11 cellular contexts compared by ENCODE assay signal in genomic region chr3:112460519-112460918, GRCh38. TPM values are rescaled to one million over a fixed set of nuclear protein-coding genes. Genes with fewer than 3 reads are reported as not detected.
DNase-seq lines count a peak whose midpoint lies in the region; ATAC-seq, FAIRE-seq and TF ChIP-seq lines count a peak whose summit lies in the region.
"Had no signal": no experiment of that assay in that cellular context is flagged by ENCODE, and none has a peak within 500 bp of the region (broad histone marks: within the 10 kb centered on the region; RNA-seq: fewer than 3 reads in every experiment).

No MANE protein-coding gene starts in this region.

- intact Hi-C loops in activated CD4-positive, alpha-beta T cell treated with anti-CD3 and anti-CD28 coated beads, Interleukin-2, amount 10 ng/mL, durations not matched to agents 24 days and 14 days (cut with micrococcal nuclease), result loop anchor here (1.0 to 5.0 kb wide), 5 partner anchors 23 to 328 kb away; partner anchors contain the start of genes ATG3, GCSAM and SLC35A5
- intact Hi-C loops in pancreas (cut with DNase I), result no loop called here

- H3K4me3 ChIP-seq in pancreas (no peak overlapping the region), suprapubic skin (no peak overlapping the region)

- H3K36me3 Mint-ChIP-seq in activated CD4-positive, alpha-beta T cell treated with anti-CD3 and anti-CD28 coated beads, Interleukin-2, amount 10 ng/mL, durations not matched to agents 24 days and 14 days (ENCODE audit: low read depth), result peaks cover 32% of the 10 kb centered on the region

- H3K9me3 ChIP-seq in pancreas, result no peaks in the 10 kb centered on the region
- H3K9me3 ChIP-seq in suprapubic skin, result no peaks in the 10 kb centered on the region

- peak; percentile 57 for ATAC-seq in GM21723 (IDR thresholded peaks at IDR 0.05; ENCODE audit: unreplicated experiment)
- ATAC-seq in HG03469 (IDR thresholded peaks at IDR 0.05; ENCODE audit: unreplicated experiment), result peak; percentile 37
- ATAC-seq in pancreas, result no peak

- no peak overlapping the region for H3K27ac ChIP-seq in pancreas
- no peak overlapping the region for H3K27ac ChIP-seq in suprapubic skin

- DNase-seq in activated CD4-positive, alpha-beta T cell treated with anti-CD3 and anti-CD28 coated beads, Interleukin-2, amount 10 ng/mL, durations not matched to agents 24 days and 14 days, result no peak
- no peak for DNase-seq in activated CD4-positive, alpha-beta T cell treated with anti-CD3 and anti-CD28 coated beads, Interleukin-2, amount 50 U/mL, for 1 hour
- DNase-seq in renal cortical epithelial cell (ENCODE audit: low read depth), result peak; percentile 26
- DNase-seq in pancreas, result no peak
- no peak for DNase-seq in DMS153 (lab: John Stamatoyannopoulos, UW)
- no peak for DNase-seq in suprapubic skin (ENCODE audit: low spot score in 2 of 2)
- DNase-seq: ACHN, KBM-7, nephron progenitor cell had no signal

- no peaks in the 10 kb centered on the region for H3K27me3 Mint-ChIP-seq in activated CD4-positive, alpha-beta T cell treated with anti-CD3 and anti-CD28 coated beads, Interleukin-2, amount 10 ng/mL, durations not matched to agents 24 days and 14 days

- FAIRE-seq in pancreas (lab: Jason Lieb, UNC), result no peak

- no peaks in the 10 kb centered on the region for H3K27me3 ChIP-seq in pancreas
- H3K27me3 ChIP-seq in suprapubic skin, result no peaks in the 10 kb centered on the region

- H3K27ac Mint-ChIP-seq in activated CD4-positive, alpha-beta T cell treated with anti-CD3 and anti-CD28 coated beads, Interleukin-2, amount 10 ng/mL, durations not matched to agents 24 days and 14 days, result peak overlapping the region; percentile 87
- H3K27ac Mint-ChIP-seq: nephron progenitor cell had no signal

- H3K36me3 ChIP-seq in pancreas (no peaks in the 10 kb centered on the region), suprapubic skin (no peaks in the 10 kb centered on the region)

- TF ChIP-seq POLR2A in suprapubic skin (IDR thresholded peaks at IDR 0.05), result no peak

- TF ChIP-seq EP300 in suprapubic skin (IDR thresholded peaks at IDR 0.05), result no peak

- peaks cover 53% of the 10 kb centered on the region for H3K4me1 Mint-ChIP-seq in activated CD4-positive, alpha-beta T cell treated with anti-CD3 and anti-CD28 coated beads, Interleukin-2, amount 10 ng/mL, durations not matched to agents 24 days and 14 days

- peaks cover 8% of the 10 kb centered on the region for H3K9me3 Mint-ChIP-seq in activated CD4-positive, alpha-beta T cell treated with anti-CD3 and anti-CD28 coated beads, Interleukin-2, amount 10 ng/mL, durations not matched to agents 24 days and 14 days
- H3K9me3 Mint-ChIP-seq: nephron progenitor cell had no signal

- peak overlapping the region; percentile 49 for H3K4me3 Mint-ChIP-seq in activated CD4-positive, alpha-beta T cell treated with anti-CD3 and anti-CD28 coated beads, Interleukin-2, amount 10 ng/mL, durations not matched to agents 24 days and 14 days
- H3K4me3 Mint-ChIP-seq: nephron progenitor cell had no signal

- TF ChIP-seq CTCF in pancreas (IDR thresholded peaks at IDR 0.05) (no peak), suprapubic skin (IDR thresholded peaks at IDR 0.05) (no peak)

- no peaks in the 10 kb centered on the region for H3K4me1 ChIP-seq in pancreas
- no peaks in the 10 kb centered on the region for H3K4me1 ChIP-seq in suprapubic skin

RNA-seq across cellular contexts. Expression of gene BTLA, which starts 38.8 kb away (rescaled TPM):
- 33.7 and 36.0 TPM in 2 replicates for total RNA-seq in activated CD4-positive, alpha-beta T cell treated with anti-CD3 and anti-CD28 coated beads, Interleukin-2, amount 10 ng/mL, durations not matched to agents 24 days and 14 days
- total RNA-seq in renal cortical epithelial cell, result 0.10 and 0.17 TPM in 2 replicates
- under 1 TPM in 4 of 6 donors, not detected in 2; 0.06 to 0.72 (median 0.20) TPM for total RNA-seq in pancreas
- not detected for polyA plus RNA-seq in pancreas
- total RNA-seq in suprapubic skin, result 1 to 10 TPM in 1 of 4 donors, not detected in 3; 2.9 TPM

Comparison
In these comparisons a context has a peak if more than half of its experiments do, and no peak if none do; other contexts are left out.
1. ATAC-seq: peak in GM21723 (single experiment) and HG03469 (single experiment); none in pancreas (0 of 4).